In genomic region chr10:1570652-1571051, GRCh38 we compare ENCODE assay signal across 17 cellular contexts.
"Had no signal": no experiment of that assay in that cellular context is flagged by ENCODE, and none has a peak within 500 bp of the region (broad histone marks: within the 10 kb centered on the region; RNA-seq: fewer than 3 reads in every experiment).

No MANE protein-coding gene starts in this region.

- FAIRE-seq: colon had no signal

- H3K36me3 Mint-ChIP-seq: activated naive CD4-positive, alpha-beta T cell treated with anti-CD3 and anti-CD28 coated beads, Interleukin-2, amount 50 U/mL, for 24 hours had no signal

- H3K27ac Mint-ChIP-seq: activated CD8-positive, alpha-beta T cell treated with anti-CD3 and anti-CD28 coated beads for 36 hours; activated naive CD4-positive, alpha-beta T cell treated with anti-CD3 and anti-CD28 coated beads, Interleukin-2, amount 50 U/mL, for 24 hours; nephron; T-helper 17 cell had no signal

- H3K27me3 Mint-ChIP-seq: activated CD8-positive, alpha-beta T cell treated with anti-CD3 and anti-CD28 coated beads for 36 hours had no signal

- H3K9me3 Mint-ChIP-seq: activated CD8-positive, alpha-beta T cell treated with anti-CD3 and anti-CD28 coated beads for 36 hours; activated naive CD4-positive, alpha-beta T cell treated with anti-CD3 and anti-CD28 coated beads, Interleukin-2, amount 50 U/mL, for 24 hours; activated T-cell treated with anti-CD3 and anti-CD28 coated beads, Interleukin-2, amount 50 U/mL, for 4 hours; nephron had no signal

- H3K27ac ChIP-seq: adrenal gland, cardiac muscle cell, esophagus muscularis mucosa, hepatocyte, thyroid gland, uterus had no signal

- H2AFZ ChIP-seq: hepatocyte had no signal

- DNase-seq: activated CD4-positive, alpha-beta T cell treated with anti-CD3 and anti-CD28 coated beads for 4 hours; activated CD8-positive, alpha-beta T cell treated with anti-CD3 and anti-CD28 coated beads for 36 hours; activated effector memory CD4-positive, alpha-beta T cell treated with Interleukin-2 at 50 U/mL for 16 hours; activated T-cell treated with anti-CD3 and anti-CD28 coated beads, Interleukin-2, amount 50 U/mL, for 4 hours; adrenal gland; stimulated activated CD4-positive, alpha-beta T cell treated with anti-CD3 and anti-CD28 coated beads, Interleukin-15, amount 100 ng/mL, for 24 hours; stimulated activated CD4-positive, alpha-beta T cell treated with anti-CD3 and anti-CD28 coated beads, Interleukin-4, amount 100 ng/mL, for 1 hour; stimulated activated naive B cell treated with anti-CD40 and anti-IgM and Interleukin-4, amounts not matched to agents 10 μg/mL and 1 μg/mL and 100 μg/mL, for 72 hours; T-helper 17 cell; thyroid gland; uterus had no signal

- ATAC-seq: activated CD8-positive, alpha-beta T cell treated with anti-CD3 and anti-CD28 coated beads for 36 hours; activated T-cell treated with anti-CD3 and anti-CD28 coated beads, Interleukin-2, amount 50 U/mL, for 4 hours; stimulated activated naive B cell treated with anti-CD40 and anti-IgM and Interleukin-4, amounts not matched to agents 10 μg/mL and 1 μg/mL and 100 μg/mL, for 72 hours; T-helper 17 cell had no signal

- H3K36me3 ChIP-seq: adrenal gland, cardiac muscle cell, esophagus muscularis mucosa, thyroid gland, uterus had no signal

- H3K4me3 ChIP-seq: adrenal gland, cardiac muscle cell, esophagus muscularis mucosa, hepatocyte, thyroid gland, uterus had no signal

- H3K4me3 Mint-ChIP-seq: activated CD8-positive, alpha-beta T cell treated with anti-CD3 and anti-CD28 coated beads for 36 hours; activated naive CD4-positive, alpha-beta T cell treated with anti-CD3 and anti-CD28 coated beads, Interleukin-2, amount 50 U/mL, for 24 hours; activated T-cell treated with anti-CD3 and anti-CD28 coated beads, Interleukin-2, amount 50 U/mL, for 4 hours; nephron; T-helper 17 cell had no signal

- H3K4me1 Mint-ChIP-seq: activated naive CD4-positive, alpha-beta T cell treated with anti-CD3 and anti-CD28 coated beads, Interleukin-2, amount 50 U/mL, for 24 hours; T-helper 17 cell had no signal

- H3K9me3 ChIP-seq: adrenal gland, esophagus muscularis mucosa, thyroid gland, uterus had no signal

- H3K27me3 ChIP-seq: adrenal gland, thyroid gland, uterus had no signal

- H3K4me1 ChIP-seq: adrenal gland, esophagus muscularis mucosa, thyroid gland, uterus had no signal

- H3K4me2 ChIP-seq: hepatocyte had no signal

- H3K79me2 ChIP-seq: hepatocyte had no signal
